1 cellular context compared by ENCODE assay signal in genomic region chr17:44216674-44217073, GRCh38.
TF ChIP-seq lines count a peak whose summit lies in the region.

No MANE protein-coding gene starts in this region.

TF ChIP-seq in GM23338, 12 proteins besides CTCF, POLR2A, EP300 and RAD21 (continued from another document):
- TF ChIP-seq ZNF462 (CRISPR knock-in tag; IDR thresholded peaks at IDR 0.05) (no peak), ZNF114 (CRISPR knock-in tag; IDR thresholded peaks at IDR 0.05) (no peak), JUNB (IDR thresholded peaks at IDR 0.05; ENCODE audit: unreplicated experiment) (no peak), CREB1 (CRISPR knock-in tag; IDR thresholded peaks at IDR 0.05; ENCODE audit: low read depth) (no peak), NANOG (IDR thresholded peaks at IDR 0.05; ENCODE audit: borderline replicate concordance) (no peak), REST (IDR thresholded peaks at IDR 0.05; ENCODE audit: unreplicated experiment) (no peak), ETS1 (IDR thresholded peaks at IDR 0.05) (no peak), POLR2AphosphoS5 (IDR thresholded peaks at IDR 0.05; ENCODE audit: low read depth) (no peak), STAT1 (IDR thresholded peaks at IDR 0.05; ENCODE audit: unreplicated experiment) (no peak), EZH2phosphoT487 (IDR thresholded peaks at IDR 0.05; ENCODE audit: unreplicated experiment) (no peak)
TF ChIP-seq in GM23338: peak in this region for 0.
